8 cellular contexts compared by ENCODE assay signal in the genomic region with DNA sequence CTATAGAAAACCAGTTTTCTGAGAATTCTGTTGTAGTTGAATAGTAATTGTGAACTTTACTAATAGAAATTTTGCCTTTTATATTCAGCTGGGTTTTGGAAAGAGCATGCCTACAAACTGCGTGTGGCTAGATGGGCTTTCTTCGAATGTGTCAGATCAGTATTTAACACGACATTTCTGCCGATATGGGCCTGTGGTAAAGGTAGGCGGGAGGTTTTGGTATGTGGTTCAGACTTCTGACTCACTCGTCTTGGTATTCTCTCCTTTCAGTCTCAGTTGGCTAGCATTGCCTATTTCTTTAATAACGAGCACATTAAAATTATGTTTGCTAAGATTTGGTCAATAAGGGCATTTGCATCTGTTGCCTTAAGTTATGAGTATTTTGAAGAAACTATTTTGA. TPM values are rescaled to one million over a fixed set of nuclear protein-coding genes. Genes with fewer than 3 reads are reported as not detected.
DNase-seq lines count a peak whose midpoint lies in the region; ATAC-seq and FAIRE-seq lines count a peak whose summit lies in the region.

No MANE protein-coding gene starts in this region.

- no peaks in the 10 kb centered on the region for H3K4me1 ChIP-seq in small intestine (ENCODE audit: control insufficient read depth in 2 of 2, insufficient read depth in 1 of 2, low read depth in 1 of 2, low read length in 1 of 2)

- ATAC-seq in GM19395 (IDR thresholded peaks at IDR 0.05; ENCODE audit: unreplicated experiment) = peak; percentile 85
- ATAC-seq in HG03558 (IDR thresholded peaks at IDR 0.05; ENCODE audit: extremely low read depth, unreplicated experiment) = peak; percentile 56
- no peak for ATAC-seq in HG03097 (IDR thresholded peaks at IDR 0.05; ENCODE audit: low FRiP score, unreplicated experiment)
- ATAC-seq in HG03342 (IDR thresholded peaks at IDR 0.05; ENCODE audit: unreplicated experiment) = no peak

- no peak for FAIRE-seq in small intestine (lab: Jason Lieb, UNC)

- peak; percentile 85 for DNase-seq in activated effector memory CD4-positive, alpha-beta T cell treated with anti-CD3 and anti-CD28 coated beads, Interleukin-2, amount 50 U/mL, for 16 hours
- peak; percentile 27 for DNase-seq in small intestine
- no peak for DNase-seq in putamen (ENCODE audit: low spot score)
- DNase-seq in NCI-H510A treated with DMSO at 0.1 percent for 48 hours (lab: John Stamatoyannopoulos, UW) = no peak

- H3K36me3 ChIP-seq in small intestine (ENCODE audit: control insufficient read depth in 2 of 2, insufficient read depth in 2 of 2, low read length in 2 of 2) = peaks cover 4 to 18% of the 10 kb centered on the region in 2 donors

- no peaks in the 10 kb centered on the region for H3K27me3 ChIP-seq in small intestine (ENCODE audit: control insufficient read depth in 2 of 2, insufficient read depth in 2 of 2, low read length in 2 of 2)

- H3K4me3 ChIP-seq in small intestine (ENCODE audit: low read depth in 1 of 2, low read length in 2 of 2) = no peak overlapping the region

- no peak overlapping the region for H3K27ac ChIP-seq in small intestine (ENCODE audit: low read depth in 1 of 2, low read length in 1 of 2)

- H3K9me3 ChIP-seq in small intestine (ENCODE audit: control insufficient read depth, low read depth) = no peaks in the 10 kb centered on the region

- 74 to 91% (median 80%) methylated on average over 7 of the region's 7 CpGs for WGBS in small intestine, 3 donors

RNA-seq across cellular contexts. Expression of a gene that starts 56.6 kb away (rescaled TPM):
- polyA plus RNA-seq in small intestine = 10 to 100 TPM; 28.1 to 89.2 (median 71.8) TPM

Comparison
In these comparisons a context has a peak if more than half of its experiments do, and no peak if none do; other contexts are left out.
1. ATAC-seq: peak in GM19395 (single experiment) and HG03558 (single experiment); none in HG03097 (single experiment) and HG03342 (single experiment).
2. DNase-seq: peak in activated effector memory CD4-positive, alpha-beta T cell treated with anti-CD3 and anti-CD28 coated beads, Interleukin-2, amount 50 U/mL, for 16 hours (single experiment) and small intestine (single experiment); none in putamen (single experiment) and NCI-H510A treated with DMSO at 0.1 percent for 48 hours (single experiment).